ENCODE assay signal across 7 cellular contexts in the genomic region with DNA sequence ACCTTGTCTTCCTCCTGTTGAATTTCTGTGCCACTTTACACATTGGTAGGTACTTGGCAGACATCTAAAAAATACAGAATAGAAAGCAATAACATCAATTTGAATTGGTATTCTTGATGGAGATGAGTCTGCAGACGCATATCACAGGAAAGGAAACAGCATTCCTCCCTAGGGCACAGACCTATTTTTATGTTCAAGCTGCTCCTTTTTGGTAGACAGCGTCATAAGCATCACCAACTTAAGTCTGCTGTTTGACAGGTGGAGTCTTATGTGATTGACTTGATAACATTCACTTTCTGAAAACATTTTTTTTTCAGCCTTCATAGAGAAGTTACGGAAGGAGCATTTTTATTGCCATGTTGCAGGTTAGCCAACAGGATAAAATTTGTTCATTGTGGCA.
"Had no signal": no experiment of that assay in that cellular context is flagged by ENCODE, and none has a peak within 500 bp of the region (broad histone marks: within the 10 kb centered on the region; RNA-seq: fewer than 3 reads in every experiment).

No MANE protein-coding gene starts in this region.

- DNase-seq: GM23248, GOT3, H7, HFFc6, KBM-7 had no signal

- H3K36me3 ChIP-seq: HAP-1 had no signal

- H3K27ac ChIP-seq: GM23248, HL-60 had no signal

- H3K4me1 ChIP-seq: HAP-1 had no signal

- H3K9me3 ChIP-seq: HAP-1 had no signal

- H3K9ac ChIP-seq: GM23248 had no signal

- H3K4me3 ChIP-seq: GM23248, HAP-1 had no signal
